In genomic region chr19:40159744-40160143, GRCh38 we compare ENCODE assay signal across 1 cellular context.
A peak's percentile ranks its signal among the peaks of the same experiment; 100 is the strongest.
TF ChIP-seq lines count a peak whose summit lies in the region.

No MANE protein-coding gene starts in this region.

TF ChIP-seq in HepG2, 621 proteins besides CTCF, POLR2A, EP300 and RAD21 (continued from another document):
- TF ChIP-seq ZNF597 (CRISPR knock-in tag; IDR thresholded peaks at IDR 0.05): no peak
- TF ChIP-seq NFE2L2 (IDR thresholded peaks at IDR 0.05; ENCODE audit: low read length): no peak
- TF ChIP-seq FOXO4 (CRISPR knock-in tag; conservative IDR thresholded peaks at IDR 0.05): no peak
- no peak for TF ChIP-seq FOXA1 (IDR thresholded peaks at IDR 0.05)
- peak; percentile 49 for TF ChIP-seq FOXA1 (CRISPR knock-in tag; IDR thresholded peaks at IDR 0.05)
- TF ChIP-seq SIN3A (IDR thresholded peaks at IDR 0.05; ENCODE audit: borderline replicate concordance, low read depth, low read length): no peak
- no peak for TF ChIP-seq ZNF383 (CRISPR knock-in tag; IDR thresholded peaks at IDR 0.05; ENCODE audit: borderline replicate concordance)
